ENCODE assay signal across 1 cellular context in the genomic region with DNA sequence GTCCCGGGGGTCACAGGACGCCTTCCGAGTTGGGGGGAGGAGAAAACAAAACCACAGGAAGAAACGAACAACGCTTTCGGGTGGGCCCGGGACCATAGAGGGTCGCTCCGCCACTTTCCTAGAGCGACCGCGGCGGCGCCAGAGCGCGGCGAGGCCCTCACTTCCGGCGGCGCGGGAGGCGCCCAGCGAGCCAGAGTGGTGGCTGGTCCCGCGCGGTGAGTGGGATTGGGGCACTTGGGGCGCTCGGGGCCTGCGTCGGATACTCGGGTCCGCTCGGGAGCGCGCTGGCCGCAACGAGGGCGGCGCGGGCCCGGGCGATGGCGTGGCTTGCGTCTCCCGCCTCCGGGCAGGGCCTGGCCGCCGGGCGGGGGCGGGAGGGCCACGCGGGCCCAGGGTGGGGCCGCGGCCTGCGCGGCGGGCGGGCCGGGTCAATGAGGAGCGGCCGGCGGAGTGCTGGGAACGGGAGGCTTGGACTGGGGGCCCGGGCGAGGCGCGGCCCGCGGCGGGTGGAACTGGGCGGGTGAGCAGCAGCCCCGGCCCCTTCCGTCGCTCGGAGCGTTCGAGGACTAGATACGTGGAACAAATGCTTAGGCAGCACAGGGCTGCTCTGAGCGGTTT.
TF ChIP-seq lines count a peak whose summit lies in the region.

Gene ZNF22, plus strand, starts transcription at position 160 of the 618 bp plus-strand sequence. CDS start 2,446 bp downstream, outside the sequence.

TF ChIP-seq in GM12878, 131 proteins besides CTCF, POLR2A, EP300 and RAD21 (continued from another document and continues in another):
- TF ChIP-seq USF1 (IDR thresholded peaks at IDR 0.05; ENCODE audit: borderline replicate concordance, extremely low read length, insufficient read depth, low read depth, low read length), result no peak
- peak; percentile 70; the same call in 1 of the 2 replicates for TF ChIP-seq RB1 (IDR thresholded peaks at IDR 0.05; ENCODE audit: borderline replicate concordance)
- TF ChIP-seq HDGF (IDR thresholded peaks at IDR 0.05), result no peak
- TF ChIP-seq, protein P1, sequence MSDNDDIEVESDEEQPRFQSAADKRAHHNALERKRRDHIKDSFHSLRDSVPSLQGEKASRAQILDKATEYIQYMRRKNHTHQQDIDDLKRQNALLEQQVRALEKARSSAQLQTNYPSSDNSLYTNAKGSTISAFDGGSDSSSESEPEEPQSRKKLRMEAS (IDR thresholded peaks at IDR 0.05; ENCODE audit: low read depth, low read length), result peak; percentile 70; the same call in 1 of the 2 replicates
- peak in 1 of 2 experiments; percentile 81; a peak in 2 of 3 replicates for TF ChIP-seq EGR1 (IDR thresholded peaks at IDR 0.05; ENCODE audit: borderline replicate concordance in 1 of 2, low read depth in 2 of 2, low read length in 2 of 2)
- no peak for TF ChIP-seq JUNB (IDR thresholded peaks at IDR 0.05)
- peak; percentile 86 for TF ChIP-seq IKZF1 (conservative IDR thresholded peaks at IDR 0.05)
- no peak for TF ChIP-seq CHD4 (IDR thresholded peaks at IDR 0.05)
- TF ChIP-seq BCLAF1 (IDR thresholded peaks at IDR 0.05), result no peak
- TF ChIP-seq SKIL (IDR thresholded peaks at IDR 0.05; ENCODE audit: low read depth, poor library complexity, severe bottlenecking), result no peak
- no peak for TF ChIP-seq SMAD1 (IDR thresholded peaks at IDR 0.05; ENCODE audit: low read depth, partially characterized antibody)
- no peak for TF ChIP-seq MTA3 (IDR thresholded peaks at IDR 0.05; ENCODE audit: borderline replicate concordance, low read length)
- no peak for TF ChIP-seq TCF7 (IDR thresholded peaks at IDR 0.05; ENCODE audit: borderline replicate concordance)
- TF ChIP-seq KDM1A (IDR thresholded peaks at IDR 0.05; ENCODE audit: borderline replicate concordance), result no peak
- no peak for TF ChIP-seq ASH2L (IDR thresholded peaks at IDR 0.05; ENCODE audit: borderline replicate concordance, low read depth)
- no peak for TF ChIP-seq FOXK2 (IDR thresholded peaks at IDR 0.05)
- peak; percentile 90 for TF ChIP-seq GATAD2B (conservative IDR thresholded peaks at IDR 0.05; ENCODE audit: low read depth)
- TF ChIP-seq PRDM15 (CRISPR knock-in tag; IDR thresholded peaks at IDR 0.05), result no peak
- TF ChIP-seq DPF2 (IDR thresholded peaks at IDR 0.05), result peak; percentile 50; the same call in 1 of the 2 replicates
- TF ChIP-seq, protein P2, sequence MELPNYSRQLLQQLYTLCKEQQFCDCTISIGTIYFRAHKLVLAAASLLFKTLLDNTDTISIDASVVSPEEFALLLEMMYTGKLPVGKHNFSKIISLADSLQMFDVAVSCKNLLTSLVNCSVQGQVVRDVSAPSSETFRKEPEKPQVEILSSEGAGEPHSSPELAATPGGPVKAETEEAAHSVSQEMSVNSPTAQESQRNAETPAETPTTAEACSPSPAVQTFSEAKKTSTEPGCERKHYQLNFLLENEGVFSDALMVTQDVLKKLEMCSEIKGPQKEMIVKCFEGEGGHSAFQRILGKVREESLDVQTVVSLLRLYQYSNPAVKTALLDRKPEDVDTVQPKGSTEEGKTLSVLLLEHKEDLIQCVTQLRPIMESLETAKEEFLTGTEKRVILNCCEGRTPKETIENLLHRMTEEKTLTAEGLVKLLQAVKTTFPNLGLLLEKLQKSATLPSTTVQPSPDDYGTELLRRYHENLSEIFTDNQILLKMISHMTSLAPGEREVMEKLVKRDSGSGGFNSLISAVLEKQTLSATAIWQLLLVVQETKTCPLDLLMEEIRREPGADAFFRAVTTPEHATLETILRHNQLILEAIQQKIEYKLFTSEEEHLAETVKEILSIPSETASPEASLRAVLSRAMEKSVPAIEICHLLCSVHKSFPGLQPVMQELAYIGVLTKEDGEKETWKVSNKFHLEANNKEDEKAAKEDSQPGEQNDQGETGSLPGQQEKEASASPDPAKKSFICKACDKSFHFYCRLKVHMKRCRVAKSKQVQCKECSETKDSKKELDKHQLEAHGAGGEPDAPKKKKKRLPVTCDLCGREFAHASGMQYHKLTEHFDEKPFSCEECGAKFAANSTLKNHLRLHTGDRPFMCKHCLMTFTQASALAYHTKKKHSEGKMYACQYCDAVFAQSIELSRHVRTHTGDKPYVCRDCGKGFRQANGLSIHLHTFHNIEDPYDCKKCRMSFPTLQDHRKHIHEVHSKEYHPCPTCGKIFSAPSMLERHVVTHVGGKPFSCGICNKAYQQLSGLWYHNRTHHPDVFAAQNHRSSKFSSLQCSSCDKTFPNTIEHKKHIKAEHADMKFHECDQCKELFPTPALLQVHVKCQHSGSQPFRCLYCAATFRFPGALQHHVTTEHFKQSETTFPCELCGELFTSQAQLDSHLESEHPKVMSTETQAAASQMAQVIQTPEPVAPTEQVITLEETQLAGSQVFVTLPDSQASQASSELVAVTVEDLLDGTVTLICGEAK (IDR thresholded peaks at IDR 0.05; ENCODE audit: borderline replicate concordance), result no peak; the same call in 1 of the 2 replicates
- TF ChIP-seq NFYA (IDR thresholded peaks at IDR 0.05; ENCODE audit: borderline replicate concordance, low read depth, low read length), result no peak
- no peak for TF ChIP-seq E2F4 (IDR thresholded peaks at IDR 0.05; ENCODE audit: low read depth, low read length)
- no peak for TF ChIP-seq KAT2A (conservative IDR thresholded peaks at IDR 0.05; ENCODE audit: control insufficient read depth, low read depth, low read length)
- TF ChIP-seq SRF (IDR thresholded peaks at IDR 0.05; ENCODE audit: low read depth in 2 of 2, low read length in 2 of 2), result peak in 1 of 2 experiments; percentile 45; a peak in 1 of 4 replicates
- no peak for TF ChIP-seq RBBP5 (conservative IDR thresholded peaks at IDR 0.05)
- no peak for TF ChIP-seq ZBTB33 (IDR thresholded peaks at IDR 0.05)
- TF ChIP-seq, protein P3, sequence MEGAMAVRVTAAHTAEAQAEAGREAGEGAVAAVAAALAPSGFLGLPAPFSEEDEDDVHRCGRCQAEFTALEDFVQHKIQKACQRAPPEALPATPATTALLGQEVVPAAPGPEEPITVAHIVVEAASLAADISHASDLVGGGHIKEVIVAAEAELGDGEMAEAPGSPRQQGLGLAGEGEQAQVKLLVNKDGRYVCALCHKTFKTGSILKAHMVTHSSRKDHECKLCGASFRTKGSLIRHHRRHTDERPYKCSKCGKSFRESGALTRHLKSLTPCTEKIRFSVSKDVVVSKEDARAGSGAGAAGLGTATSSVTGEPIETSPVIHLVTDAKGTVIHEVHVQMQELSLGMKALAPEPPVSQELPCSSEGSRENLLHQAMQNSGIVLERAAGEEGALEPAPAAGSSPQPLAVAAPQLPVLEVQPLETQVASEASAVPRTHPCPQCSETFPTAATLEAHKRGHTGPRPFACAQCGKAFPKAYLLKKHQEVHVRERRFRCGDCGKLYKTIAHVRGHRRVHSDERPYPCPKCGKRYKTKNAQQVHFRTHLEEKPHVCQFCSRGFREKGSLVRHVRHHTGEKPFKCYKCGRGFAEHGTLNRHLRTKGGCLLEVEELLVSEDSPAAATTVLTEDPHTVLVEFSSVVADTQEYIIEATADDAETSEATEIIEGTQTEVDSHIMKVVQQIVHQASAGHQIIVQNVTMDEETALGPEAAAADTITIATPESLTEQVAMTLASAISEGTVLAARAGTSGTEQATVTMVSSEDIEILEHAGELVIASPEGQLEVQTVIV (IDR thresholded peaks at IDR 0.05; ENCODE audit: borderline replicate concordance, partially characterized antibody), result no peak
- TF ChIP-seq YBX1 (IDR thresholded peaks at IDR 0.05), result no peak
- no peak for TF ChIP-seq SMARCA5 (IDR thresholded peaks at IDR 0.05)
- TF ChIP-seq ZNF24 (IDR thresholded peaks at IDR 0.05), result 0 out of 2 replicates have a peak, but pooled peaks have one; percentile 11
- no peak for TF ChIP-seq SIN3A (IDR thresholded peaks at IDR 0.05; ENCODE audit: low read depth, low read length)
- TF ChIP-seq CREB1 (IDR thresholded peaks at IDR 0.05; ENCODE audit: low read depth), result peak; percentile 48
- no peak for TF ChIP-seq ZBED1 (IDR thresholded peaks at IDR 0.05; ENCODE audit: borderline replicate concordance)
